2 cellular contexts compared by ENCODE assay signal in the genomic region with DNA sequence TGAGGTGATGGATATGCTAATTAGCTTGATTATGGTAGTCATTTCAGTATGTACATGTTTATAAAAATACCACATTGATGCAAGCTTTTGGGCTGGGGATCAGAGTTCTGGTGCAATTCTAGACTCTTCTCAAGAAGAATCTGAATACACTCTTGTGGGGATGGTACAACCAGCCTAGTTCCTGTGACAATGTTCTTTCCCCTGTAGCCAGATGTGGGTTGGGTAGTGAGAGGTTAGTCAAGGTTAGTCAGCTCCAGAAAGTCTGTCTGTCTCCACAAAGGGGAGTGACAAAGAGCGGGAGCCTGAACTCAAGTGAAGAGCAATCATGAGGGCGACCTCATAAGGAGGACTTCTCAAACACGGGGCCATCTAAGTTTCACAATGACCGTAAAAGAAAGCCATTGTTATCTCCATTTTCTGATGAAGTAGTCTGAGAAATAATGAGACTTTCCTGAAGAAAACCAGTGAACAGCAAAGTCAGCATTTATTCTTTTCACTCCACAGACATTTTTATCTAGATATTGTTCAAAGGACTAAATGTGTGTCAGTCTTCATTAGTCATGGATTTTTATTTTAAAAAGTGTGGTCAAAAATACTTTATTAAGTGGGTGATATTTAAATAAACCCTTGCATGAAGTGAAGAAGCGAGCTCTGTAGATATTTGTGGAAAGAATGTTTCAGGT.
TF ChIP-seq lines count a peak whose summit lies in the region.

No MANE protein-coding gene starts in this region.

TF ChIP-seq in IMR-90, 13 proteins besides CTCF, POLR2A, EP300 and RAD21:
- peak; percentile 69 for TF ChIP-seq MAFK (IDR thresholded peaks at IDR 0.05; ENCODE audit: low read depth, low read length)
TF ChIP-seq in IMR-90: peak in this region for 1; not testable (repeated sequence) for 12.

TF ChIP-seq in K562, 482 proteins besides CTCF, POLR2A, EP300 and RAD21 (continued from another document):
- TF ChIP-seq MAFG (tag; conservative IDR thresholded peaks at IDR 0.05), result 0 out of 2 replicates have a peak, but pooled peaks have one; percentile 25
- peak; percentile 68 for TF ChIP-seq ZNF316 (IDR thresholded peaks at IDR 0.05)
- peak; percentile 35 for TF ChIP-seq MAFF (IDR thresholded peaks at IDR 0.05; ENCODE audit: low read length)
- 0 out of 2 replicates have a peak, but pooled peaks have one; percentile 24 for TF ChIP-seq C11orf30 (IDR thresholded peaks at IDR 0.05; ENCODE audit: low read depth)
